In the genomic region with DNA sequence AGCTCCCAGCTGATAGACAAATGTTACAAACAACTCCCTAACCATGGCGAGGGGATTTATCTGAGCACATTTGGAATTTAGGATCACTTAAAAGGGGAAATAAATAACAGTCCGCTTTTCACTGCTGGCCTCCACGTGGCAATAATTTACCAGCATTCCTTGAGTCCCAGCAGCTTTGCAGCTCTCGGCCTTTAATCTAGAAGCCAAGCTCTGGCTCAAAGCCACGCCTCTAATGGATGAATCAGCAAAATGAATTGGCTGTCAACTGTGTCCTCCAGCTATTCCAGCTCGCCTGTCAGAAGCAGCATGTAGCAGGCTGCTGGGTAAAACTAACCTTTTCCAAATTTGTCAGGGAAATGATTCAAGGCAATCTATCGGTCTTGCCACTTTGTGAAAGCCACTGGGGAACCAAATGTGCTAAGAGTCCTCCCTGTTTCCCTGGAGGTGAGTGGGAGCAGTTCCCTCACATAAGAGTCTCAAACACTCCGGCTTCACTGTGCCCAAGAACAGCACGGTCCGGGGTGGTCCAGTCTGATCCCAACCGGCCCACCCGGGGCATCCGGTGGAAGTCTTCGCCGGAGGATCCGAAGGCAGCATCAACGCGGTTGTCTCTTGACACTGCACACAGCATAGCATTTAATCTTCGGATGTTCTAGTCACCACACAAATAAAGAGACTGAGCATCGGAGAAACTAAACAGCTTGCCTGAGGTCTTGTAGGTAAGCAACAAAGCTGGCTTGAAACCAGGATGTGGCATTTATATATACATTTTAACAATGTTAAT, we compare ENCODE assay signal across 1 cellular context.
TF ChIP-seq lines count a peak whose summit lies in the region.

No MANE protein-coding gene starts in this region.

TF ChIP-seq in GM23338, 12 proteins besides CTCF, POLR2A, EP300 and RAD21 (continued from another document):
- no peak for TF ChIP-seq ZNF462 (CRISPR knock-in tag; IDR thresholded peaks at IDR 0.05)
TF ChIP-seq in GM23338: peak in this region for 0.
